In genomic region chr14:101008196-101008595, GRCh38 we compare ENCODE assay signal across 21 cellular contexts.
DNase-seq lines count a peak whose midpoint lies in the region; FAIRE-seq and TF ChIP-seq lines count a peak whose summit lies in the region.
"Had no signal": no experiment of that assay in that cellular context is flagged by ENCODE, and none has a peak within 500 bp of the region (broad histone marks: within the 10 kb centered on the region; RNA-seq: fewer than 3 reads in every experiment).

No MANE protein-coding gene starts in this region.

- no peak overlapping the region for H4K8ac ChIP-seq in H9 (replicated peaks; ENCODE audit: insufficient read length, low read depth, low read length)

- peaks cover 7 to 8% of the 10 kb centered on the region in 2 experiments; a peak in 3 of 4 replicates for H3K4me1 Mint-ChIP-seq in H9
- H3K4me1 Mint-ChIP-seq in activated CD4-positive, alpha-beta memory T cell treated with anti-CD3 and anti-CD28 coated beads, Interleukin-2, amount 10 ng/mL, durations not matched to agents 7 days and 5 days, result peaks cover 12% of the 10 kb centered on the region

- no peak overlapping the region for H2AK5ac ChIP-seq in H9 (ENCODE audit: insufficient read length, low read length)

- H2BK20ac ChIP-seq in H9 (ENCODE audit: low read depth, low read length, poor library complexity, severe bottlenecking), result no peak overlapping the region

- H4K20me1 ChIP-seq in H9 (ENCODE audit: control insufficient read depth, insufficient read depth, insufficient read length), result no peaks in the 10 kb centered on the region

- no peak overlapping the region for H2BK120ac ChIP-seq in H9 (ENCODE audit: low read depth, low read length, poor library complexity, severe bottlenecking)

- no peaks in the 10 kb centered on the region for H3K23me2 ChIP-seq in H9 (ENCODE audit: insufficient read length, low read depth, low read length, poor library complexity, severe bottlenecking)

- no peak for FAIRE-seq in small intestine (lab: Jason Lieb, UNC)
- FAIRE-seq: A549, GM12892 had no signal

- H3K4me3 ChIP-seq in ovary, result no peak overlapping the region
- no peak overlapping the region for H3K4me3 ChIP-seq in small intestine (ENCODE audit: low read depth in 1 of 2, low read length in 2 of 2)
- H3K4me3 ChIP-seq: A549, SJSA1 had no signal

- POLR2A ChIA-PET in activated CD4-positive, alpha-beta memory T cell treated with anti-CD3 and anti-CD28 coated beads, Interleukin-2, amount 10 ng/mL, durations not matched to agents 7 days and 5 days (lab: Charles Lee), result no interaction called here

- no peaks in the 10 kb centered on the region for H3K79me2 ChIP-seq in H9 (ENCODE audit: insufficient read depth, low read length)

- H3K4me2 ChIP-seq in H9 (ENCODE audit: insufficient read depth, insufficient read length, low read length), result no peak overlapping the region
- H3K4me2 ChIP-seq: A549 had no signal

- H2BK5ac ChIP-seq in H9 (ENCODE audit: insufficient read length, low read length), result no peak overlapping the region

- no peak for TF ChIP-seq EP300 in ovary (IDR thresholded peaks at IDR 0.05)

- no peaks in the 10 kb centered on the region for H3K4me1 ChIP-seq in H9 (ENCODE audit: insufficient read depth, low read length)
- H3K4me1 ChIP-seq in ovary (ENCODE audit: insufficient read depth), result peaks cover 2% of the 10 kb centered on the region
- peaks cover 0 to 2% of the 10 kb centered on the region in 2 donors for H3K4me1 ChIP-seq in small intestine (ENCODE audit: control insufficient read depth in 2 of 2, insufficient read depth in 1 of 2, low read depth in 1 of 2, low read length in 1 of 2)
- H3K4me1 ChIP-seq: A549, SJSA1 had no signal

- H3K27me3 Mint-ChIP-seq in H9 (ENCODE audit: low read depth), result peaks cover 5% of the 10 kb centered on the region
- peaks cover 3% of the 10 kb centered on the region for H3K27me3 Mint-ChIP-seq in activated CD4-positive, alpha-beta memory T cell treated with anti-CD3 and anti-CD28 coated beads, Interleukin-2, amount 10 ng/mL, durations not matched to agents 7 days and 5 days

- H3K56ac ChIP-seq in H9 (ENCODE audit: insufficient read length, low read depth, low read length), result no peak overlapping the region

- H3T11ph ChIP-seq in H9 (ENCODE audit: low read length), result no peak overlapping the region

- H3K4me3 Mint-ChIP-seq in H9, result no peak overlapping the region
- H3K4me3 Mint-ChIP-seq in activated CD4-positive, alpha-beta memory T cell treated with anti-CD3 and anti-CD28 coated beads, Interleukin-2, amount 10 ng/mL, durations not matched to agents 7 days and 5 days, result no peak overlapping the region

- H3K27ac ChIP-seq in H9 (ENCODE audit: insufficient read length, low read depth, low read length) (no peak overlapping the region), ovary (no peak overlapping the region), small intestine (ENCODE audit: low read depth in 1 of 2, low read length in 1 of 2) (no peak overlapping the region)
- H3K27ac ChIP-seq: A549, HL-60, RWPE1, SJSA1 had no signal

- no peaks in the 10 kb centered on the region; the same call in 1 of the 2 replicates for H3K27me3 ChIP-seq in H9 (ENCODE audit: insufficient read depth, low read length)
- H3K27me3 ChIP-seq in ovary, result no peaks in the 10 kb centered on the region
- no peaks in the 10 kb centered on the region for H3K27me3 ChIP-seq in small intestine (ENCODE audit: control insufficient read depth in 2 of 2, insufficient read depth in 2 of 2, low read length in 2 of 2)
- H3K27me3 ChIP-seq: SJSA1 had no signal

- intact Hi-C loops in ovary (cut with DNase I), result no loop called here

- H3K23ac ChIP-seq in H9 (ENCODE audit: insufficient read length, low read depth, low read length), result no peak overlapping the region

- H3K36me3 ChIP-seq in ovary, result no peaks in the 10 kb centered on the region
- H3K36me3 ChIP-seq in small intestine (ENCODE audit: control insufficient read depth in 2 of 2, insufficient read depth in 2 of 2, low read length in 2 of 2), result no peaks in the 10 kb centered on the region

- H3K18ac ChIP-seq in H9 (ENCODE audit: insufficient read length, low read depth, low read length), result no peak overlapping the region

- no peak overlapping the region for H4K91ac ChIP-seq in H9 (ENCODE audit: insufficient read length, low read depth, low read length)

- no peak overlapping the region for H2BK15ac ChIP-seq in H9 (ENCODE audit: low read depth, low read length)

- no peak overlapping the region for H3K14ac ChIP-seq in H9 (ENCODE audit: insufficient read depth, low read length)

- no peak overlapping the region for H4K5ac ChIP-seq in H9 (ENCODE audit: insufficient read length, low read depth, low read length)

- H3K9me3 ChIP-seq in H9 (ENCODE audit: control insufficient read depth, low read depth, low read length) (no peaks in the 10 kb centered on the region), ovary (no peaks in the 10 kb centered on the region), small intestine (ENCODE audit: control insufficient read depth, low read depth) (no peaks in the 10 kb centered on the region)
- H3K9me3 ChIP-seq: A549, SJSA1 had no signal

- H2BK12ac ChIP-seq in H9 (ENCODE audit: insufficient read length, low read depth, low read length), result no peak overlapping the region

- no peak overlapping the region for H3K9ac ChIP-seq in H9 (ENCODE audit: extremely low read depth, insufficient read length, low read length)

- peaks cover 8 to 12% of the 10 kb centered on the region in 2 experiments for H3K9me3 Mint-ChIP-seq in H9
- peaks cover 3% of the 10 kb centered on the region for H3K9me3 Mint-ChIP-seq in activated CD4-positive, alpha-beta memory T cell treated with anti-CD3 and anti-CD28 coated beads, Interleukin-2, amount 10 ng/mL, durations not matched to agents 7 days and 5 days

- H3K4ac ChIP-seq in H9 (ENCODE audit: low read depth, low read length), result no peak overlapping the region

- CTCF ChIA-PET in activated CD4-positive, alpha-beta memory T cell treated with anti-CD3 and anti-CD28 coated beads, Interleukin-2, amount 10 ng/mL, durations not matched to agents 7 days and 5 days (lab: Charles Lee), result no interaction called here

- H3K27ac Mint-ChIP-seq in H9, result no peak overlapping the region
- no peak overlapping the region for H3K27ac Mint-ChIP-seq in activated CD4-positive, alpha-beta memory T cell treated with anti-CD3 and anti-CD28 coated beads, Interleukin-2, amount 10 ng/mL, durations not matched to agents 7 days and 5 days

- H3K36me3 Mint-ChIP-seq in H9 (ENCODE audit: insufficient read depth in 1 of 3, low read depth in 3 of 3), result peaks cover 0 to 6% (median 3%) of the 10 kb centered on the region in 3 experiments; a peak in 1 of 7 replicates
- no peaks in the 10 kb centered on the region for H3K36me3 Mint-ChIP-seq in activated CD4-positive, alpha-beta memory T cell treated with anti-CD3 and anti-CD28 coated beads, Interleukin-2, amount 10 ng/mL, durations not matched to agents 7 days and 5 days (ENCODE audit: low read depth)

- H3K79me1 ChIP-seq in H9 (ENCODE audit: insufficient read depth, low read depth, low read length, poor library complexity, severe bottlenecking), result no peaks in the 10 kb centered on the region

- no peak for TF ChIP-seq POLR2A in ovary (IDR thresholded peaks at IDR 0.05)

- TF ChIP-seq CTCF in H9 (conservative IDR thresholded peaks at IDR 0.05) (no peak), ovary (IDR thresholded peaks at IDR 0.05) (no peak)

- H2AFZ ChIP-seq in H9 (ENCODE audit: low read length), result no peak overlapping the region

- no CpG with 5 or more reads among the region's 13 CpGs for WGBS in H9 (ENCODE audit: extremely low coverage, insufficient read length, low lambda C conversion rate)
- WGBS in ovary, 3 donors, result 88 to 91% (median 90%) methylated on average over 13 of the region's 13 CpGs
- WGBS in small intestine, 3 donors, result 85 to 94% (median 90%) methylated on average over 10 to 13 of the region's 13 CpGs

- DNase-seq in AG08396 (ENCODE audit: low spot score), result peak; percentile 3
- DNase-seq in H9, result peak; percentile 22
- peak; percentile 46 for DNase-seq in islet precursor cell
- peak in 4 of 5 donors; percentile 4 to 24 (median 8) for DNase-seq in ovary
- DNase-seq in stimulated activated naive CD4-positive, alpha-beta T cell (lab: John Stamatoyannopoulos, UW), result no peak
- DNase-seq in activated CD4-positive, alpha-beta memory T cell treated with anti-CD3 and anti-CD28 coated beads, Interleukin-2, amount 10 ng/mL, durations not matched to agents 7 days and 5 days, result no peak
- no peak for DNase-seq in small intestine
- no peak for DNase-seq in NCI-H82 treated with DMSO at 0.1 percent for 48 hours (lab: John Stamatoyannopoulos, UW; ENCODE audit: unreplicated experiment)
- DNase-seq: HCEC 1CT, MV-4-11, NCI-H1417 treated with DMSO at 0.1 percent for 48 hours, NCI-H1930, NCI-H2171, NCI-H446, NCI-H748 treated with DMSO at 0.1 percent for 48 hours, PC-3 had no signal

Comparison
In these comparisons a context has a peak if more than half of its experiments do, and no peak if none do; other contexts are left out.
1. DNase-seq: peak in AG08396 (single experiment), H9 (single experiment), islet precursor cell (single experiment) and ovary (4 of 5); none in stimulated activated naive CD4-positive, alpha-beta T cell (0 of 6), activated CD4-positive, alpha-beta memory T cell treated with anti-CD3 and anti-CD28 coated beads, Interleukin-2, amount 10 ng/mL, durations not matched to agents 7 days and 5 days (single experiment), small intestine (single experiment) and NCI-H82 treated with DMSO at 0.1 percent for 48 hours (single experiment).